Comparison of ENCODE assay signal across 7 cellular contexts in the genomic region with DNA sequence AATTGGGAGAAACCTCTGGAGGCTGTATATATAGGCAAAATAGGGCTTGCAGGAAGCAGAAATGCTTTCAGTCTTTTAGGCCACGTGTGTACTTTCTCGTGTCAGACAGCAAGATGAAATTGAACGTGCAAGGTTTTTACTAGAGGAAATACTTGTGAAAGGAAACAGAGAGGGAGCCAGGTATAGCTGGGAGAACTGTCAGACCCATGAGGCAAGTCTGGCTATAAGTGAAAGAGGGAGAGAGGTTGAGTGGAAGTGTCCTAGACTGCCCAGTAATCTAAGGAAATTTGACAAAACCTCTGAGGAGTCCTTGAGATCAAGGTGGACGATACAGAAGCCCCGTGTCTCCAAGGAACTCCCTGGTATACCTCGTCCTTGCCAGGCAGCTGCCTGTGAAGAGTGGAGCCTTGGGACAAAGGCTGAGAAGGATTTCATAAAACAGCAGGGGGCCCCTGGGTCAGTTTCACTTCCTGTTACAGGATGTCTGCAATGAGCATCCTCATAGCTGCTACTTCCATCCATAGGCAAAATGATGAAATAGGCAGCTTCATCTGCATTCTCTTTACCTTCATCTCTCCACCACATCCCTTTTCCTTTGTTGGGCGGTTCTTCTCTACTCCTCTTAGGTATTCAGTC.
DNase-seq lines count a peak whose midpoint lies in the region; ATAC-seq, FAIRE-seq and TF ChIP-seq lines count a peak whose summit lies in the region.

No MANE protein-coding gene starts in this region.

- H3K27me3 ChIP-seq in K562 (ENCODE audit: control insufficient read depth in 2 of 2, insufficient read depth in 2 of 2, low read length in 2 of 2): no peaks in the 10 kb centered on the region

- CTCF ChIA-PET in K562 (lab: Yijun Ruan, JAX; ENCODE audit: low intra/inter-chr PET ratio): no interaction called here

- TF ChIP-seq EP300 in K562 (IDR thresholded peaks at IDR 0.05; ENCODE audit: low read length): no peak

- no peak overlapping the region for H3K27ac ChIP-seq in K562 (ENCODE audit: extremely low read depth, low read depth, low read length)

- FAIRE-seq in K562 (lab: Jason Lieb, UNC): no peak

- no peaks in the 10 kb centered on the region for H3K4me1 ChIP-seq in K562 (replicated peaks in 1 of 2; ENCODE audit: control insufficient read depth in 2 of 2, insufficient read depth in 2 of 2, low read length in 2 of 2)

- H3K4me3 ChIP-seq in K562: no peak overlapping the region

- peak; percentile 39 to 42 for DNase-seq in Kasumi-1 (lab: John Stamatoyannopoulos, UW)
- peak in 2 of 4 experiments; percentile 7 to 9 for DNase-seq in K562 (ENCODE audit: extremely low read depth in 1 of 4, low spot score in 3 of 4)
- no peak for DNase-seq in NCI-H1436 treated with DMSO at 0.1 percent for 48 hours (lab: John Stamatoyannopoulos, UW)
- no peak for DNase-seq in glutamatergic neuron
- DNase-seq in NCI-H774 (lab: John Stamatoyannopoulos, UW): no peak

- no peaks in the 10 kb centered on the region for H3K36me3 ChIP-seq in K562 (ENCODE audit: control insufficient read depth, insufficient read depth, low read length)

- no peaks in the 10 kb centered on the region for H4K20me1 ChIP-seq in K562 (replicated peaks; ENCODE audit: control insufficient read depth, insufficient read depth, low read length)

- ATAC-seq in GM18858 (IDR thresholded peaks at IDR 0.05; ENCODE audit: unreplicated experiment) (peak; percentile 61), GM21723 (IDR thresholded peaks at IDR 0.05; ENCODE audit: unreplicated experiment) (peak; percentile 82), K562 (peak; percentile 49; the same call in 2 of the 3 replicates)

- H3K4me1 Mint-ChIP-seq in glutamatergic neuron (ENCODE audit: low read depth, unreplicated experiment): no peaks in the 10 kb centered on the region

- WGBS in K562 (ENCODE audit: insufficient coverage, low coverage, missing lambda C conversion rate): 1% methylated on average over 7 of the region's 7 CpGs

- no peaks in the 10 kb centered on the region for H3K79me2 ChIP-seq in K562 (ENCODE audit: control insufficient read depth, insufficient read depth, low read length)

- in situ Hi-C loops in K562 (cut with MboI): no loop called here

- POLR2A ChIA-PET in K562 (lab: Yijun Ruan, JAX): no interaction called here

- no peak overlapping the region for H3K4me2 ChIP-seq in K562 (ENCODE audit: insufficient read depth, low read length)

- no peak overlapping the region for H3K4me3 Mint-ChIP-seq in glutamatergic neuron (ENCODE audit: unreplicated experiment)

- BruUV-seq in K562 (replicated peaks; lab: Mats Ljungman, UMichigan): no TSS peak

- no peak for TF ChIP-seq RAD21 in K562 (CRISPR knock-in tag; conservative IDR thresholded peaks at IDR 0.05 in 1 of 2, IDR thresholded peaks at IDR 0.05 in 1 of 2)

- H3K9ac ChIP-seq in K562 (ENCODE audit: insufficient read depth in 1 of 2, low read depth in 2 of 2, low read length in 2 of 2): no peak overlapping the region

- TF ChIP-seq CTCF in K562 (IDR thresholded peaks at IDR 0.05 in 2 of 3, conservative IDR thresholded peaks at IDR 0.05 in 1 of 3; ENCODE audit: insufficient read depth in 2 of 3, low read depth in 1 of 3, low read length in 3 of 3) (no peak), glutamatergic neuron (IDR thresholded peaks at IDR 0.05; ENCODE audit: partially characterized antibody, unreplicated experiment) (no peak)

- no peaks in the 10 kb centered on the region for H3K9me3 ChIP-seq in K562 (replicated peaks; ENCODE audit: control insufficient read depth, insufficient read depth, low read depth, low read length)

- no peak for TF ChIP-seq POLR2A in K562 (conservative IDR thresholded peaks at IDR 0.05)

- H3K27ac Mint-ChIP-seq in glutamatergic neuron (ENCODE audit: unreplicated experiment): no peak overlapping the region

- no peaks in the 10 kb centered on the region for H3K27me3 Mint-ChIP-seq in glutamatergic neuron (ENCODE audit: unreplicated experiment)

- intact Hi-C loops in K562 (cut with micrococcal nuclease): no loop called here

- no peak overlapping the region for H2AFZ ChIP-seq in K562 (ENCODE audit: low read depth, low read length)

- no peaks in the 10 kb centered on the region for H3K36me3 Mint-ChIP-seq in glutamatergic neuron (ENCODE audit: unreplicated experiment)

- H3K9me1 ChIP-seq in K562 (ENCODE audit: control insufficient read depth, insufficient read depth, low read length): no peaks in the 10 kb centered on the region

- H3K9me3 Mint-ChIP-seq in glutamatergic neuron (ENCODE audit: unreplicated experiment): no peaks in the 10 kb centered on the region

TF ChIP-seq in K562, 482 proteins besides CTCF, POLR2A, EP300 and RAD21:
- TF ChIP-seq, protein P1, sequence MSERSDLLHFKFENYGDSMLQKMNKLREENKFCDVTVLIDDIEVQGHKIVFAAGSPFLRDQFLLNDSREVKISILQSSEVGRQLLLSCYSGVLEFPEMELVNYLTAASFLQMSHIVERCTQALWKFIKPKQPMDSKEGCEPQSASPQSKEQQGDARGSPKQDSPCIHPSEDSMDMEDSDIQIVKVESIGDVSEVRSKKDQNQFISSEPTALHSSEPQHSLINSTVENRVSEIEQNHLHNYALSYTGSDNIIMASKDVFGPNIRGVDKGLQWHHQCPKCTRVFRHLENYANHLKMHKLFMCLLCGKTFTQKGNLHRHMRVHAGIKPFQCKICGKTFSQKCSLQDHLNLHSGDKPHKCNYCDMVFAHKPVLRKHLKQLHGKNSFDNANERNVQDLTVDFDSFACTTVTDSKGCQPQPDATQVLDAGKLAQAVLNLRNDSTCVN (CRISPR knock-in tag; IDR thresholded peaks at IDR 0.05): no peak
- TF ChIP-seq POLR2AphosphoS5 (IDR thresholded peaks at IDR 0.05; ENCODE audit: control insufficient read depth, insufficient read depth, low read depth, low read length) (no peak), JUN (IDR thresholded peaks at IDR 0.05; ENCODE audit: borderline replicate concordance, low read depth, low read length) (no peak), JUN (CRISPR knock-in tag; IDR thresholded peaks at IDR 0.05; ENCODE audit: borderline replicate concordance) (no peak), POLR3G (IDR thresholded peaks at IDR 0.05; ENCODE audit: extremely low read depth, insufficient read length, insufficient replicate concordance) (no peak), ELF2 (CRISPR knock-in tag; IDR thresholded peaks at IDR 0.05) (no peak), CTBP1 (IDR thresholded peaks at IDR 0.05; ENCODE audit: borderline replicate concordance) (peak; percentile 34; the same call in 1 of the 2 replicates), HDAC1 (IDR thresholded peaks at IDR 0.05) (no peak), SP2 (IDR thresholded peaks at IDR 0.05; ENCODE audit: extremely low read depth, low read depth, low read length, poor library complexity, severe bottlenecking) (no peak), SPI1 (IDR thresholded peaks at IDR 0.05; ENCODE audit: borderline replicate concordance, low read depth, low read length) (0 out of 2 replicates have a peak, but pooled peaks have one; percentile 15), ZKSCAN3 (CRISPR knock-in tag; IDR thresholded peaks at IDR 0.05) (no peak)
- TF ChIP-seq, protein P2, sequence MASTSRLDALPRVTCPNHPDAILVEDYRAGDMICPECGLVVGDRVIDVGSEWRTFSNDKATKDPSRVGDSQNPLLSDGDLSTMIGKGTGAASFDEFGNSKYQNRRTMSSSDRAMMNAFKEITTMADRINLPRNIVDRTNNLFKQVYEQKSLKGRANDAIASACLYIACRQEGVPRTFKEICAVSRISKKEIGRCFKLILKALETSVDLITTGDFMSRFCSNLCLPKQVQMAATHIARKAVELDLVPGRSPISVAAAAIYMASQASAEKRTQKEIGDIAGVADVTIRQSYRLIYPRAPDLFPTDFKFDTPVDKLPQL (IDR thresholded peaks at IDR 0.05; ENCODE audit: extremely low read depth, insufficient read length): no peak
- TF ChIP-seq, protein P3, sequence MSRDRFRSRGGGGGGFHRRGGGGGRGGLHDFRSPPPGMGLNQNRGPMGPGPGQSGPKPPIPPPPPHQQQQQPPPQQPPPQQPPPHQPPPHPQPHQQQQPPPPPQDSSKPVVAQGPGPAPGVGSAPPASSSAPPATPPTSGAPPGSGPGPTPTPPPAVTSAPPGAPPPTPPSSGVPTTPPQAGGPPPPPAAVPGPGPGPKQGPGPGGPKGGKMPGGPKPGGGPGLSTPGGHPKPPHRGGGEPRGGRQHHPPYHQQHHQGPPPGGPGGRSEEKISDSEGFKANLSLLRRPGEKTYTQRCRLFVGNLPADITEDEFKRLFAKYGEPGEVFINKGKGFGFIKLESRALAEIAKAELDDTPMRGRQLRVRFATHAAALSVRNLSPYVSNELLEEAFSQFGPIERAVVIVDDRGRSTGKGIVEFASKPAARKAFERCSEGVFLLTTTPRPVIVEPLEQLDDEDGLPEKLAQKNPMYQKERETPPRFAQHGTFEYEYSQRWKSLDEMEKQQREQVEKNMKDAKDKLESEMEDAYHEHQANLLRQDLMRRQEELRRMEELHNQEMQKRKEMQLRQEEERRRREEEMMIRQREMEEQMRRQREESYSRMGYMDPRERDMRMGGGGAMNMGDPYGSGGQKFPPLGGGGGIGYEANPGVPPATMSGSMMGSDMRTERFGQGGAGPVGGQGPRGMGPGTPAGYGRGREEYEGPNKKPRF (IDR thresholded peaks at IDR 0.05; ENCODE audit: low read depth, low read length): no peak
TF ChIP-seq in K562: peak in this region for 2.

Comparison
In these comparisons a context has a peak if more than half of its experiments do, and no peak if none do; other contexts are left out.
1. DNase-seq: peak in Kasumi-1 (2 of 2); none in NCI-H1436 treated with DMSO at 0.1 percent for 48 hours (single experiment), glutamatergic neuron (single experiment) and NCI-H774 (single experiment).
2. Peak in every context shown above with its lines, with median percentiles within 50 percentile points of each other: ATAC-seq.